9 cellular contexts compared by ENCODE assay signal in genomic region chr4:105894570-105895323, GRCh38. TPM values are rescaled to one million over a fixed set of nuclear protein-coding genes. Genes with fewer than 3 reads are reported as not detected.
DNase-seq lines count a peak whose midpoint lies in the region; ATAC-seq, FAIRE-seq and TF ChIP-seq lines count a peak whose summit lies in the region.
"Had no signal": no experiment of that assay in that cellular context is flagged by ENCODE, and none has a peak within 500 bp of the region (broad histone marks: within the 10 kb centered on the region; RNA-seq: fewer than 3 reads in every experiment).

No MANE protein-coding gene starts in this region.

- H3K9ac ChIP-seq in keratinocyte (ENCODE audit: control insufficient read depth, extremely low read depth, insufficient read depth, low read length) (peak overlapping the region; percentile 28), subcutaneous abdominal adipose tissue (ENCODE audit: low read length in 5 of 5) (no peak overlapping the region)

- CTCF ChIA-PET in activated CD8-positive, alpha-beta T cell treated with anti-CD3 and anti-CD28 coated beads, Interleukin-2, amount 10 ng/mL, durations not matched to agents 7 days and 5 days (lab: Charles Lee) = no interaction called here
- CTCF ChIA-PET in activated CD8-positive, alpha-beta T cell treated with anti-CD3 and anti-CD28 coated beads for 36 hours (lab: Charles Lee) = no interaction called here

- no peak for FAIRE-seq in keratinocyte (lab: Jason Lieb, UNC)
- no peak for FAIRE-seq in urothelium cell line (lab: Jason Lieb, UNC)

- no peaks in the 10 kb centered on the region for H3K36me3 ChIP-seq in WERI-Rb-1
- no peaks in the 10 kb centered on the region for H3K36me3 ChIP-seq in keratinocyte (ENCODE audit: control insufficient read depth in 2 of 2, extremely low read depth in 1 of 2, insufficient read depth in 2 of 2, low read length in 2 of 2)
- no peaks in the 10 kb centered on the region for H3K36me3 ChIP-seq in subcutaneous abdominal adipose tissue (ENCODE audit: control insufficient read depth in 5 of 5, insufficient read depth in 5 of 5, low read length in 5 of 5)

- H3K9me1 ChIP-seq in keratinocyte (ENCODE audit: control insufficient read depth, extremely low read depth, insufficient read depth, low read length) = no peaks in the 10 kb centered on the region

- ATAC-seq in activated CD8-positive, alpha-beta T cell treated with anti-CD3 and anti-CD28 coated beads, Interleukin-2, amount 10 ng/mL, durations not matched to agents 7 days and 5 days = peak; percentile 19
- no peak for ATAC-seq in activated CD8-positive, alpha-beta T cell treated with anti-CD3 and anti-CD28 coated beads for 36 hours
- ATAC-seq in HG03342 (IDR thresholded peaks at IDR 0.05; ENCODE audit: unreplicated experiment) = peak; percentile 34

- H3K27me3 Mint-ChIP-seq in activated CD8-positive, alpha-beta T cell treated with anti-CD3 and anti-CD28 coated beads, Interleukin-2, amount 10 ng/mL, durations not matched to agents 7 days and 5 days (ENCODE audit: low read depth) = peaks cover 68% of the 10 kb centered on the region
- peaks cover 56% of the 10 kb centered on the region for H3K27me3 Mint-ChIP-seq in activated CD8-positive, alpha-beta T cell treated with anti-CD3 and anti-CD28 coated beads for 36 hours

- POLR2A ChIA-PET in activated CD8-positive, alpha-beta T cell treated with anti-CD3 and anti-CD28 coated beads, Interleukin-2, amount 10 ng/mL, durations not matched to agents 7 days and 5 days (lab: Charles Lee) = no interaction called here
- POLR2A ChIA-PET in activated CD8-positive, alpha-beta T cell treated with anti-CD3 and anti-CD28 coated beads for 36 hours (lab: Charles Lee) = no interaction called here

- H3K4me1 Mint-ChIP-seq in activated CD8-positive, alpha-beta T cell treated with anti-CD3 and anti-CD28 coated beads, Interleukin-2, amount 10 ng/mL, durations not matched to agents 7 days and 5 days (ENCODE audit: low read depth) = peaks cover 5% of the 10 kb centered on the region
- peaks cover 2% of the 10 kb centered on the region for H3K4me1 Mint-ChIP-seq in activated CD8-positive, alpha-beta T cell treated with anti-CD3 and anti-CD28 coated beads for 36 hours (ENCODE audit: low read depth)

- H3K27ac ChIP-seq in WERI-Rb-1 (peak overlapping the region; percentile 50), keratinocyte (ENCODE audit: control insufficient read depth, insufficient read depth, low read length) (no peak overlapping the region), subcutaneous abdominal adipose tissue (ENCODE audit: low read depth, low read length) (no peak overlapping the region)

- no peak overlapping the region for H3K27ac Mint-ChIP-seq in activated CD8-positive, alpha-beta T cell treated with anti-CD3 and anti-CD28 coated beads, Interleukin-2, amount 10 ng/mL, durations not matched to agents 7 days and 5 days
- H3K27ac Mint-ChIP-seq in activated CD8-positive, alpha-beta T cell treated with anti-CD3 and anti-CD28 coated beads for 36 hours = no peak overlapping the region
- H3K27ac Mint-ChIP-seq: natural killer cell treated with Interleukin-12 subunit alpha and Interleukin-12 subunit beta and Interleukin-15 and Interleukin-18, amount 100 ng/mL, for 72 hours had no signal

- dilution Hi-C loops in keratinocyte (cut with MboI; ENCODE audit: extremely low pct_ligation_motif_present, low sequenced_read_pairs) = no loop called here

- H4K20me1 ChIP-seq in keratinocyte (ENCODE audit: control insufficient read depth, extremely low read depth, insufficient read depth, low read length) = no peaks in the 10 kb centered on the region

- H3K4me3 ChIP-seq in WERI-Rb-1 (ENCODE audit: low read depth, low read length) (peak overlapping the region; percentile 57), keratinocyte (ENCODE audit: control insufficient read depth in 2 of 3, extremely low read depth in 1 of 3, insufficient read depth in 2 of 3, low read depth in 1 of 3, low read length in 3 of 3) (peak overlapping the region; percentile 40 to 65 (median 57)), subcutaneous abdominal adipose tissue (ENCODE audit: low read depth in 1 of 5, low read length in 5 of 5) (peak overlapping the region; percentile 55 to 70 (median 58))

- H2AFZ ChIP-seq in keratinocyte (ENCODE audit: control insufficient read depth, low read length) = peak overlapping the region; percentile 37

- no peaks in the 10 kb centered on the region for H3K36me3 Mint-ChIP-seq in activated CD8-positive, alpha-beta T cell treated with anti-CD3 and anti-CD28 coated beads, Interleukin-2, amount 10 ng/mL, durations not matched to agents 7 days and 5 days (ENCODE audit: low read depth)
- no peaks in the 10 kb centered on the region for H3K36me3 Mint-ChIP-seq in activated CD8-positive, alpha-beta T cell treated with anti-CD3 and anti-CD28 coated beads for 36 hours (ENCODE audit: low read depth)

- H3K27me3 ChIP-seq in WERI-Rb-1 (ENCODE audit: insufficient read depth, low read depth, severe bottlenecking) (no peaks in the 10 kb centered on the region), keratinocyte (ENCODE audit: control insufficient read depth, extremely low read depth, insufficient read depth, low read length) (peaks cover 28% of the 10 kb centered on the region), subcutaneous abdominal adipose tissue (ENCODE audit: control insufficient read depth in 5 of 5, insufficient read depth in 4 of 5, low read length in 5 of 5) (peaks cover 13 to 55% (median 18%) of the 10 kb centered on the region in 5 donors)

- intact Hi-C loops in activated CD8-positive, alpha-beta T cell treated with anti-CD3 and anti-CD28 coated beads for 36 hours (cut with micrococcal nuclease) = no loop called here

- H3K4me3 Mint-ChIP-seq in activated CD8-positive, alpha-beta T cell treated with anti-CD3 and anti-CD28 coated beads, Interleukin-2, amount 10 ng/mL, durations not matched to agents 7 days and 5 days = no peak overlapping the region
- H3K4me3 Mint-ChIP-seq in activated CD8-positive, alpha-beta T cell treated with anti-CD3 and anti-CD28 coated beads for 36 hours = no peak overlapping the region
- H3K4me3 Mint-ChIP-seq: natural killer cell treated with Interleukin-12 subunit alpha and Interleukin-12 subunit beta and Interleukin-15 and Interleukin-18, amount 100 ng/mL, for 72 hours had no signal

- no peaks in the 10 kb centered on the region for H3K79me2 ChIP-seq in keratinocyte (ENCODE audit: control insufficient read depth, insufficient read depth, low read length)

- TF ChIP-seq CTCF in activated CD8-positive, alpha-beta T cell treated with anti-CD3 and anti-CD28 coated beads for 36 hours (IDR thresholded peaks at IDR 0.05) = no peak
- TF ChIP-seq CTCF in WERI-Rb-1 (IDR thresholded peaks at IDR 0.05; ENCODE audit: low read depth, low read length) = no peak
- no peak for TF ChIP-seq CTCF in keratinocyte (optimal IDR thresholded peaks at IDR 0.05 in 1 of 3, IDR thresholded peaks at IDR 0.05 in 1 of 3, conservative IDR thresholded peaks at IDR 0.05 in 1 of 3; ENCODE audit: extremely low read depth in 1 of 3, insufficient read depth in 2 of 3, low read length in 3 of 3)

- no peaks in the 10 kb centered on the region for H3K9me3 ChIP-seq in WERI-Rb-1 (ENCODE audit: severe bottlenecking)
- no peaks in the 10 kb centered on the region for H3K9me3 ChIP-seq in keratinocyte (ENCODE audit: control insufficient read depth, low read depth, low read length)
- no peaks in the 10 kb centered on the region for H3K9me3 ChIP-seq in subcutaneous abdominal adipose tissue (ENCODE audit: control insufficient read depth in 5 of 5, low read length in 5 of 5)

- no peaks in the 10 kb centered on the region for H3K9me3 Mint-ChIP-seq in activated CD8-positive, alpha-beta T cell treated with anti-CD3 and anti-CD28 coated beads, Interleukin-2, amount 10 ng/mL, durations not matched to agents 7 days and 5 days (ENCODE audit: insufficient read depth)
- H3K9me3 Mint-ChIP-seq in activated CD8-positive, alpha-beta T cell treated with anti-CD3 and anti-CD28 coated beads for 36 hours = no peaks in the 10 kb centered on the region

- DNase-seq in activated CD8-positive, alpha-beta T cell treated with anti-CD3 and anti-CD28 coated beads, Interleukin-2, amount 10 ng/mL, durations not matched to agents 7 days and 5 days = no peak
- DNase-seq in activated CD8-positive, alpha-beta T cell treated with anti-CD3 and anti-CD28 coated beads for 36 hours = no peak
- DNase-seq in WERI-Rb-1 (peak; percentile 78), keratinocyte (ENCODE audit: low read depth, low spot score) (no peak), amniotic stem cell (lab: John Stamatoyannopoulos, UW) (no peak), urothelium cell line (ENCODE audit: low spot score) (no peak)

- H3K4me1 ChIP-seq in keratinocyte (ENCODE audit: control insufficient read depth, extremely low read depth, insufficient read depth, low read length) (peaks cover 15% of the 10 kb centered on the region), subcutaneous abdominal adipose tissue (ENCODE audit: control insufficient read depth in 5 of 5, insufficient read depth in 5 of 5, low read length in 5 of 5) (peaks cover 0 to 23% (median 18%) of the 10 kb centered on the region in 5 donors)

- H3K4me2 ChIP-seq in keratinocyte (ENCODE audit: control insufficient read depth, extremely low read depth, insufficient read depth, low read depth, low read length) = peak overlapping the region; percentile 81

RNA-seq across cellular contexts. Expression of gene NPNT, which starts 0.5 kb away (rescaled TPM):
- not detected for total RNA-seq in activated CD8-positive, alpha-beta T cell treated with anti-CD3 and anti-CD28 coated beads, Interleukin-2, amount 10 ng/mL, durations not matched to agents 7 days and 5 days
- not detected for total RNA-seq in activated CD8-positive, alpha-beta T cell treated with anti-CD3 and anti-CD28 coated beads for 36 hours
- 0.19 to 0.76 TPM (median 0.46 TPM) in 3 replicates for polyA plus RNA-seq in keratinocyte
- 1.4 TPM for polyA plus RNA-seq in keratinocyte (2011; ENCODE audit: low read depth)
- 0.09 and 0.32 TPM in 2 replicates for polyA plus RNA-seq in keratinocyte (2011; cell fraction: cytosol; rRNA removed)
- 0.85 and 1.5 TPM in 2 replicates for polyA plus RNA-seq in keratinocyte (2011; cell fraction: nucleus; rRNA removed)
- polyA plus RNA-seq in keratinocyte (2012; ENCODE audit: low replicate concordance) = 0.40 and 2.8 TPM in 2 replicates
- polyA minus RNA-seq in keratinocyte = 0.23 to 1.1 TPM (median 0.89 TPM) in 3 replicates
- polyA minus RNA-seq in keratinocyte (2011; cell fraction: cytosol; rRNA and poly(A)+ RNA removed) = not detected
- 0.31 and 0.42 TPM in 2 replicates for polyA minus RNA-seq in keratinocyte (2011; cell fraction: nucleus; rRNA and poly(A)+ RNA removed)
- total RNA-seq: natural killer cell treated with Interleukin-12 subunit alpha and Interleukin-12 subunit beta and Interleukin-15 and Interleukin-18, amount 100 ng/mL, for 72 hours had no signal
